In genomic region chr13:107765724-107766436, GRCh38 we compare ENCODE assay signal across 19 cellular contexts.
DNase-seq lines count a peak whose midpoint lies in the region; ATAC-seq lines count a peak whose summit lies in the region.
"Had no signal": no experiment of that assay in that cellular context is flagged by ENCODE, and none has a peak within 500 bp of the region (broad histone marks: within the 10 kb centered on the region; RNA-seq: fewer than 3 reads in every experiment).

No MANE protein-coding gene starts in this region.

- H3K27me3 ChIP-seq in endocrine pancreas (ENCODE audit: control insufficient read depth, insufficient read depth, low read length) = no peaks in the 10 kb centered on the region
- H3K27me3 ChIP-seq: tibial nerve had no signal

- no peak for ATAC-seq in GM18861 (IDR thresholded peaks at IDR 0.05; ENCODE audit: unreplicated experiment)
- ATAC-seq: mucosa of descending colon had no signal

- peak; percentile 7 for DNase-seq in NCI-H146 (lab: John Stamatoyannopoulos, UW)
- DNase-seq in NCI-H146 treated with DMSO at 0.1 percent for 48 hours (lab: John Stamatoyannopoulos, UW; ENCODE audit: unreplicated experiment) = no peak
- peak; percentile 67 for DNase-seq in NCI-H82 treated with DMSO at 0.1 percent for 48 hours (lab: John Stamatoyannopoulos, UW; ENCODE audit: unreplicated experiment)
- peak; percentile 18 for DNase-seq in superior temporal gyrus (ENCODE audit: extremely low spot score)
- DNase-seq in amniotic stem cell (lab: John Stamatoyannopoulos, UW) = no peak
- no peak for DNase-seq in NCI-H187 (lab: John Stamatoyannopoulos, UW)
- DNase-seq: 8988T; activated effector memory CD4-positive, alpha-beta T cell treated with Interleukin-2 at 50 U/mL for 16 hours; CD4-positive, CD25-positive, alpha-beta regulatory T cell; EL; head of caudate nucleus; kidney glomerular epithelial cell; mucosa of descending colon; stimulated activated CD4-positive, alpha-beta T cell treated with anti-CD3 and anti-CD28 coated beads, Interleukin-4, amount 100 ng/mL, for 4 hours had no signal

- H3K9me3 ChIP-seq in endocrine pancreas (ENCODE audit: control insufficient read depth, low read length) = no peaks in the 10 kb centered on the region
- H3K9me3 ChIP-seq: mucosa of descending colon, tibial nerve had no signal

- peaks cover 16% of the 10 kb centered on the region for H3K4me1 ChIP-seq in endocrine pancreas (ENCODE audit: control insufficient read depth, insufficient read depth, low read length)
- H3K4me1 ChIP-seq: tibial nerve had no signal

- no peaks in the 10 kb centered on the region for H3K36me3 ChIP-seq in endocrine pancreas (ENCODE audit: control insufficient read depth, insufficient read depth, low read length)
- H3K36me3 ChIP-seq: tibial nerve had no signal

- no peak overlapping the region for H3K9ac ChIP-seq in endocrine pancreas (ENCODE audit: control insufficient read depth, insufficient read depth, low read length)

- peak overlapping the region; percentile 49 for H3K4me3 ChIP-seq in endocrine pancreas (ENCODE audit: control insufficient read depth, insufficient read depth, low read length)
- H3K4me3 ChIP-seq: coronary artery, mucosa of descending colon, PC-9, tibial nerve had no signal

Comparison
In these comparisons a context has a peak if more than half of its experiments do, and no peak if none do; other contexts are left out.
1. DNase-seq: peak in NCI-H146 (single experiment), NCI-H82 treated with DMSO at 0.1 percent for 48 hours (single experiment) and superior temporal gyrus (single experiment); none in NCI-H146 treated with DMSO at 0.1 percent for 48 hours (single experiment), amniotic stem cell (single experiment) and NCI-H187 (0 of 2).